18 cellular contexts compared by ENCODE assay signal in the genomic region with DNA sequence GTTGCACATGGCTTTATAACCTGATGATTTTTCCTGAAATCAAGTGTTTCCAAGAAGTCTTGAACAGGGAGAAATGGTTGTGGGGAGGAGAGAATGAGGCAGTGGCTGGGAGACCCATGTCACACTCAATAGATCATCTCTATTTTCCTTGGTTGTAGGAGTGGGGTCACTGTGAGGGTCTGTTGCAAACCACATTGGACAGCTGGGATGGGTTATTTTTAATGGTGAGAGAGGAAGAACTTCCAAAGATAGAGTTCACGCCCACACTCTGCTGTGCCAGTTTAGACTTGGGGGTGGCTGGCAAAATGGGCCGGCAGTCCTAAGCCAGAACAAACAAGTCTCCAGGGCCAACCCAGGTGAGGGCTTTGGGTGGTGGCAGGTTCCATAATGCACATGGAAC.
"Had no signal": no experiment of that assay in that cellular context is flagged by ENCODE, and none has a peak within 500 bp of the region (broad histone marks: within the 10 kb centered on the region; RNA-seq: fewer than 3 reads in every experiment).

No MANE protein-coding gene starts in this region.

- H3K4me1 ChIP-seq: breast epithelium, right lobe of liver, uterus had no signal

- FAIRE-seq: kidney had no signal

- ATAC-seq: gastroesophageal sphincter, left colon, right lobe of liver had no signal

- H3K4me3 ChIP-seq: breast epithelium, gastroesophageal sphincter, right lobe of liver, skin epidermis, uterus had no signal

- H3K9me3 ChIP-seq: breast epithelium, gastroesophageal sphincter, right lobe of liver, uterus had no signal

- H3K36me3 ChIP-seq: breast epithelium, gastroesophageal sphincter, right lobe of liver, uterus had no signal

- DNase-seq: activated B cell treated with CpG ODN at 0.5 μM for 24 hours; activated CD4-positive, alpha-beta T cell treated with anti-CD3 and anti-CD28 coated beads, Interleukin-2, amount 50 U/mL, for 4 hours; activated gamma-delta T cell; activated naive CD4-positive, alpha-beta T cell treated with anti-CD3 and anti-CD28 coated beads, Interleukin-2, amount 10 ng/mL, durations not matched to agents 7 days and 5 days; activated naive CD8-positive, alpha-beta T cell treated with anti-CD3 and anti-CD28 coated beads, Interleukin-2, amount 10 ng/mL, durations not matched to agents 7 days and 5 days; central memory CD4-positive, alpha-beta T cell; endodermal cell; hippocampal formation; kidney; left colon; right lobe of liver; stimulated activated CD4-positive, alpha-beta T cell treated with anti-CD3 and anti-CD28 coated beads, Interleukin-12 subunit alpha, Interleukin-12 subunit beta, amount 100 ng/mL, for 4 hours; stimulated activated CD4-positive, alpha-beta T cell treated with anti-CD3 and anti-CD28 coated beads, Interleukin-4, amount 100 ng/mL, for 1 hour; T-helper 1 cell; uterus had no signal

- H3K27me3 ChIP-seq: breast epithelium, gastroesophageal sphincter, right lobe of liver, uterus had no signal

- H3K27ac ChIP-seq: gastroesophageal sphincter, right lobe of liver, skin epidermis, uterus had no signal
